26 cellular contexts compared by ENCODE assay signal in the genomic region with DNA sequence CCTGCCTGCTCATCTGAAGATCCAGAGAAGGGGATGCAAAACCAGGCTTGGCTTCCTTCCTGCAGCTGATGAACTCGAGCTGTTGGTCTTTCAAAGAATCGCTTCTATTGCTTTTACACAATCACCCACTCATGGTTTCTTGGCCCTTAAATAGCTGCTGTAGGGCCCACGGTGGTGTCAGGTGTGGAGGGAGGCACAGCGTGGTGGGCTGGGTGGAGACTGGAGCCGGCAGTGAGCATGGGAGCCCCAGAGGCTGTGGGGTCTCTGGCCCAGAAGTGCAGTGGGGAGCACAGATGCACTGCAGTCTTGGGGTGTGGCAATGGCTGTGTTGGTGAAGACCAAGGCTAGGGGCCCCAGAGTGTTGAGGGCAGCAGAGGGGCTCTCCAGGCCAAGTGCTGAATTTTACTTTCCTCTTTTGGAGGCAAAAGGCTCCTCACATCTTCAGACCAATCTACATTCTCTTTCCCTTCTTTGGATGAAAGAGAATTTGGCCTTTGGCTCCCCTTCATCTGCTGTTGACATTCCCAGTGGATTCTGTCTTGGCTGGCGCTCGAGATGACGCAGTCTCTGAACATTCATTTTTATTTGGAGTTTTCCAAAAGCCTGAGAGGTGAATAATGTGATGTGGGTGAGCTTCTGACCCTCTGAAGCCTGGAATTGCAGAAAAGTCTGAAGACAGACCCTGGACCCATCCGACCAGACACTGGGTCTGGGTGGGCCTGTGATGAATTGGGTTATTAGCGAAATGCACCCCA.
DNase-seq lines count a peak whose midpoint lies in the region; ATAC-seq and TF ChIP-seq lines count a peak whose summit lies in the region.
"Had no signal": no experiment of that assay in that cellular context is flagged by ENCODE, and none has a peak within 500 bp of the region (broad histone marks: within the 10 kb centered on the region; RNA-seq: fewer than 3 reads in every experiment).

No MANE protein-coding gene starts in this region.

- H3K4me3 ChIP-seq in duodenal mucosa (ENCODE audit: low read depth in 1 of 2, low read length in 2 of 2) (no peak overlapping the region), heart right ventricle (no peak overlapping the region), upper lobe of left lung (no peak overlapping the region), HAP-1 (no peak overlapping the region)
- H3K4me3 ChIP-seq: cardiac muscle cell, ovary, Peyer's patch had no signal

- intact Hi-C loops in heart right ventricle (cut with DNase I) (no loop called here), posterior vena cava (cut with DNase I) (no loop called here)

- in situ Hi-C loops in HAP-1 (cut with MboI; ENCODE audit: low sequenced_read_pairs), result no loop called here

- H3K36me3 ChIP-seq in duodenal mucosa (ENCODE audit: control insufficient read depth in 1 of 2, insufficient read depth in 2 of 2, low read length in 2 of 2) (no peaks in the 10 kb centered on the region), heart right ventricle (no peaks in the 10 kb centered on the region), upper lobe of left lung (no peaks in the 10 kb centered on the region), HAP-1 (replicated peaks) (no peaks in the 10 kb centered on the region)
- H3K36me3 ChIP-seq: cardiac muscle cell, ovary, Peyer's patch had no signal

- peak; percentile 37 to 51 for DNase-seq in heart right ventricle
- peak; percentile 91 for DNase-seq in posterior vena cava (ENCODE audit: low spot score)
- DNase-seq in upper lobe of left lung, result no peak
- DNase-seq in NCI-H1930 (lab: John Stamatoyannopoulos, UW), result no peak
- no peak for DNase-seq in HAP-1 (ENCODE audit: low spot score in 2 of 2)
- DNase-seq: activated CD4-positive, alpha-beta T cell treated with anti-CD3 and anti-CD28 coated beads for 36 hours; activated naive CD4-positive, alpha-beta T cell; activated T-cell treated with anti-CD3 and anti-CD28 coated beads, Interleukin-2, amount 50 U/mL, for 24 hours; amygdala; CD4-positive, CD25-positive, alpha-beta regulatory T cell; dermis blood vessel endothelial cell; foreskin melanocyte; hippocampal formation; immature natural killer cell; IMR-90; midbrain; NCI-H1092; NCI-H187 treated with DMSO at 0.1 percent for 48 hours; NCI-H526 treated with DMSO at 0.1 percent for 48 hours; Peyer's patch had no signal

- H3K27ac ChIP-seq in duodenal mucosa (ENCODE audit: low read depth, low read length) (peak overlapping the region; percentile 22), heart right ventricle (peak overlapping the region in 4 of 10 donors; percentile 15 to 52 (median 24)), upper lobe of left lung (no peak overlapping the region)
- H3K27ac ChIP-seq: cardiac muscle cell, ovary had no signal

- H3K9me3 Mint-ChIP-seq in activated T-helper 17 cell treated with anti-CD3 and anti-CD28 coated beads, Interleukin-2, amount 50 U/mL, for 72 hours, result no peaks in the 10 kb centered on the region
- H3K9me3 Mint-ChIP-seq: activated T-cell treated with anti-CD3 and anti-CD28 coated beads, Interleukin-2, amount 50 U/mL, for 24 hours; CD4-positive, CD25-positive, alpha-beta regulatory T cell; immature natural killer cell; natural killer cell treated with Interleukin-12 subunit alpha and Interleukin-12 subunit beta and Interleukin-15 and Interleukin-18, amount 100 ng/mL, for 72 hours had no signal

- H3K9ac ChIP-seq in duodenal mucosa (ENCODE audit: low read depth in 1 of 2, low read length in 2 of 2), result no peak overlapping the region

- H3K9me3 ChIP-seq in duodenal mucosa (ENCODE audit: control insufficient read depth in 1 of 2, low read length in 2 of 2) (no peaks in the 10 kb centered on the region), heart right ventricle (no peaks in the 10 kb centered on the region), upper lobe of left lung (no peaks in the 10 kb centered on the region), HAP-1 (no peaks in the 10 kb centered on the region)
- H3K9me3 ChIP-seq: ovary, Peyer's patch had no signal

- no peak for TF ChIP-seq POLR2A in upper lobe of left lung (IDR thresholded peaks at IDR 0.05)

- ATAC-seq in heart right ventricle (peak in 7 of 8 donors; percentile 27 to 67 (median 35)), upper lobe of left lung (ENCODE audit: low FRiP score in 2 of 2) (peak; percentile 28 to 65)
- no peak for ATAC-seq in activated T-helper 17 cell treated with anti-CD3 and anti-CD28 coated beads, Interleukin-2, amount 50 U/mL, for 72 hours (replicated peaks)
- ATAC-seq: activated CD4-positive, alpha-beta T cell treated with anti-CD3 and anti-CD28 coated beads for 36 hours; HCT116 had no signal

- no peak overlapping the region for H3K4me3 Mint-ChIP-seq in activated T-helper 17 cell treated with anti-CD3 and anti-CD28 coated beads, Interleukin-2, amount 50 U/mL, for 72 hours
- H3K4me3 Mint-ChIP-seq: activated CD4-positive, alpha-beta T cell treated with anti-CD3 and anti-CD28 coated beads for 36 hours; activated T-cell treated with anti-CD3 and anti-CD28 coated beads, Interleukin-2, amount 50 U/mL, for 24 hours; CD4-positive, CD25-positive, alpha-beta regulatory T cell; immature natural killer cell; natural killer cell treated with Interleukin-12 subunit alpha and Interleukin-12 subunit beta and Interleukin-15 and Interleukin-18, amount 100 ng/mL, for 72 hours had no signal

- no peak for TF ChIP-seq CTCF in heart right ventricle (IDR thresholded peaks at IDR 0.05)
- TF ChIP-seq CTCF in upper lobe of left lung (IDR thresholded peaks at IDR 0.05), result no peak

- 76 to 85% methylated on average over 10 of the region's 10 CpGs for WGBS in heart right ventricle, 2 donors
- WGBS in upper lobe of left lung, 2 donors, result 72 to 83% methylated on average over 10 of the region's 10 CpGs

- H3K27me3 Mint-ChIP-seq in activated T-helper 17 cell treated with anti-CD3 and anti-CD28 coated beads, Interleukin-2, amount 50 U/mL, for 72 hours, result peaks cover 10% of the 10 kb centered on the region

- H3K4me1 Mint-ChIP-seq in activated T-helper 17 cell treated with anti-CD3 and anti-CD28 coated beads, Interleukin-2, amount 50 U/mL, for 72 hours, result no peaks in the 10 kb centered on the region
- H3K4me1 Mint-ChIP-seq: activated CD4-positive, alpha-beta T cell treated with anti-CD3 and anti-CD28 coated beads for 36 hours; CD4-positive, CD25-positive, alpha-beta regulatory T cell; immature natural killer cell had no signal

- no peaks in the 10 kb centered on the region for H3K36me3 Mint-ChIP-seq in activated T-helper 17 cell treated with anti-CD3 and anti-CD28 coated beads, Interleukin-2, amount 50 U/mL, for 72 hours (ENCODE audit: low read depth)
- H3K36me3 Mint-ChIP-seq: CD4-positive, CD25-positive, alpha-beta regulatory T cell; immature natural killer cell; natural killer cell treated with Interleukin-12 subunit alpha and Interleukin-12 subunit beta and Interleukin-15 and Interleukin-18, amount 100 ng/mL, for 72 hours had no signal

- no peak for TF ChIP-seq EP300 in upper lobe of left lung (IDR thresholded peaks at IDR 0.05)

- H3K4me1 ChIP-seq in duodenal mucosa (ENCODE audit: control insufficient read depth in 1 of 2, insufficient read depth in 2 of 2, low read length in 2 of 2) (peaks cover 15 to 16% of the 10 kb centered on the region in 2 donors), heart right ventricle (peaks cover 0 to 32% (median 12%) of the 10 kb centered on the region in 9 donors), upper lobe of left lung (peaks cover 0 to 5% (median 0%) of the 10 kb centered on the region in 4 donors), HAP-1 (no peaks in the 10 kb centered on the region)

- H3K27ac Mint-ChIP-seq in activated T-helper 17 cell treated with anti-CD3 and anti-CD28 coated beads, Interleukin-2, amount 50 U/mL, for 72 hours, result no peak overlapping the region
- H3K27ac Mint-ChIP-seq: activated CD4-positive, alpha-beta T cell treated with anti-CD3 and anti-CD28 coated beads for 36 hours; activated T-cell treated with anti-CD3 and anti-CD28 coated beads, Interleukin-2, amount 50 U/mL, for 24 hours; CD4-positive, CD25-positive, alpha-beta regulatory T cell; immature natural killer cell; natural killer cell treated with Interleukin-12 subunit alpha and Interleukin-12 subunit beta and Interleukin-15 and Interleukin-18, amount 100 ng/mL, for 72 hours had no signal

- H3K27me3 ChIP-seq in duodenal mucosa (ENCODE audit: control insufficient read depth in 1 of 2, insufficient read depth in 2 of 2, low read length in 2 of 2) (no peaks in the 10 kb centered on the region), heart right ventricle (no peaks in the 10 kb centered on the region), upper lobe of left lung (no peaks in the 10 kb centered on the region), HAP-1 (ENCODE audit: low read depth) (no peaks in the 10 kb centered on the region; the same call in 1 of the 2 replicates)
- H3K27me3 ChIP-seq: cardiac muscle cell, ovary, Peyer's patch had no signal

Comparison
In these comparisons a context has a peak if more than half of its experiments do, and no peak if none do; other contexts are left out.
1. DNase-seq: peak in heart right ventricle (2 of 2) and posterior vena cava (single experiment); none in upper lobe of left lung (0 of 2), NCI-H1930 (0 of 2) and HAP-1 (0 of 2).